Comparison of ENCODE assay signal across 8 cellular contexts in genomic region chr6:63635165-63635562, GRCh38. TPM values are rescaled to one million over a fixed set of nuclear protein-coding genes. Genes with fewer than 3 reads are reported as not detected.
A peak's percentile ranks its signal among the peaks of the same experiment; 100 is the strongest.
DNase-seq lines count a peak whose midpoint lies in the region; TF ChIP-seq lines count a peak whose summit lies in the region.

No MANE protein-coding gene starts in this region.

- H3K9ac ChIP-seq in endodermal cell (ENCODE audit: extremely low read depth, low read length, poor library complexity, severe bottlenecking) (peak overlapping the region; percentile 57), parathyroid adenoma (peak overlapping the region; percentile 23)

- peaks cover 24% of the 10 kb centered on the region for H3K79me2 ChIP-seq in parathyroid adenoma

- peak overlapping the region; percentile 95 for H3K27ac Mint-ChIP-seq in endodermal cell

- peak overlapping the region; percentile 95 for H3K4me3 Mint-ChIP-seq in endodermal cell

- H3K9me3 ChIP-seq in endodermal cell (ENCODE audit: control insufficient read depth, low read length) (no peaks in the 10 kb centered on the region), parathyroid adenoma (ENCODE audit: control insufficient read depth, low read length) (no peaks in the 10 kb centered on the region)

- 5 to 11% methylated on average over 2 to 3 of the region's 4 CpGs for WGBS in endodermal cell (ENCODE audit: insufficient coverage in 1 of 2, insufficient read length in 1 of 2), 2 experiments

- H3K4me1 ChIP-seq in endodermal cell (ENCODE audit: control insufficient read depth, insufficient read depth, low read length) (peaks cover 10% of the 10 kb centered on the region), parathyroid adenoma (peaks cover 11% of the 10 kb centered on the region)

- H3K27ac ChIP-seq in endodermal cell (ENCODE audit: low read depth, low read length) = peak overlapping the region; percentile 71
- peak overlapping the region; percentile 93 for H3K27ac ChIP-seq in parathyroid adenoma

- H3K4me3 ChIP-seq in GM12864 (ENCODE audit: low read depth, low read length) (peak overlapping the region; percentile 97), endodermal cell (ENCODE audit: low read length) (peak overlapping the region; percentile 98), parathyroid adenoma (ENCODE audit: low read depth, low read length) (peak overlapping the region; percentile 81)

- H3K4me1 Mint-ChIP-seq in endodermal cell = peaks cover 52% of the 10 kb centered on the region

- H3K36me3 ChIP-seq in endodermal cell (ENCODE audit: control insufficient read depth, insufficient read depth, low read length) (no peaks in the 10 kb centered on the region), parathyroid adenoma (ENCODE audit: control insufficient read depth, insufficient read depth, low read length) (no peaks in the 10 kb centered on the region)

- H2AFZ ChIP-seq in parathyroid adenoma = peak overlapping the region; percentile 97

- H3K36me3 Mint-ChIP-seq in endodermal cell (ENCODE audit: low read depth) = no peaks in the 10 kb centered on the region

- TF ChIP-seq CTCF in GM12864 (IDR thresholded peaks at IDR 0.05; ENCODE audit: low read depth, low read length, missing control alignments) (no peak), endodermal cell (conservative IDR thresholded peaks at IDR 0.05) (no peak), parathyroid adenoma (IDR thresholded peaks at IDR 0.05) (no peak)

- POLR2A ChIA-PET in HEK293T (lab: Yijun Ruan, JAX) = interaction anchor here (0.6 to 2.0 kb wide), 16 partner anchors 9 to 157 kb away, joined by 3 to 22 read pairs (median 4); no protein-coding TSS in a partner anchor

- CTCF ChIA-PET in HEK293T (lab: Yijun Ruan, JAX) = interaction anchor here (2.6 kb wide), 1 partner anchor 37 kb away, joined by 16 read pairs; no protein-coding TSS in a partner anchor

- DNase-seq in GM12864 (ENCODE audit: low read depth) = no peak
- DNase-seq in HEK293T (ENCODE audit: extremely low spot score) = peak; percentile 15
- peak; percentile 74 for DNase-seq in OCI-M1 (lab: John Stamatoyannopoulos, UW)
- DNase-seq in endodermal cell = no peak
- DNase-seq in dedifferentiated amniotic fluid mesenchymal stem cell (ENCODE audit: extremely low spot score) = no peak
- no peak for DNase-seq in NCI-H69 (lab: John Stamatoyannopoulos, UW)
- no peak for DNase-seq in A172 (ENCODE audit: low spot score)

- H3K4me2 ChIP-seq in parathyroid adenoma (ENCODE audit: low read length) = peak overlapping the region; percentile 79

- peaks cover 5% of the 10 kb centered on the region for H3K27me3 Mint-ChIP-seq in endodermal cell (ENCODE audit: insufficient read depth)

- peaks cover 8% of the 10 kb centered on the region for H3K27me3 ChIP-seq in endodermal cell (ENCODE audit: control insufficient read depth, insufficient read depth, low read length, poor library complexity, severe bottlenecking)
- no peaks in the 10 kb centered on the region for H3K27me3 ChIP-seq in parathyroid adenoma (ENCODE audit: control insufficient read depth, insufficient read depth, low read length)

- H3K9me3 Mint-ChIP-seq in endodermal cell = no peaks in the 10 kb centered on the region

TF ChIP-seq in HEK293T, 16 proteins besides CTCF, POLR2A, EP300 and RAD21:
- TF ChIP-seq TARDBP (IDR thresholded peaks at IDR 0.05) = no peak
- no peak for TF ChIP-seq FOXK2 (IDR thresholded peaks at IDR 0.05)
- TF ChIP-seq SP1 (IDR thresholded peaks at IDR 0.05) = no peak
- TF ChIP-seq L3MBTL2 (conservative IDR thresholded peaks at IDR 0.05) = peak; percentile 42; the same call in 1 of the 2 replicates
- TF ChIP-seq BHLHE40 (IDR thresholded peaks at IDR 0.05; ENCODE audit: borderline replicate concordance) = no peak
- no peak for TF ChIP-seq SUZ12 (IDR thresholded peaks at IDR 0.05)
- no peak for TF ChIP-seq HDGF (IDR thresholded peaks at IDR 0.05; ENCODE audit: borderline replicate concordance)
TF ChIP-seq in HEK293T: peak in this region for 1.

RNA-seq across cellular contexts. Expression of gene PHF3, which starts 0.4 kb away (rescaled TPM):
- total RNA-seq in endodermal cell = 10 to 100 TPM; 68.2 to 72.5 TPM
- polyA plus RNA-seq in endodermal cell (2013, experiment 1 of 2) = 36.8 TPM
- 36.3 TPM for polyA plus RNA-seq in endodermal cell (2013, experiment 2 of 2)
- total RNA-seq in A172 (2014; rRNA removed; shearing (Covaris generic)) = 33.0 and 41.9 TPM in 2 replicates

Comparison
In these comparisons a context has a peak if more than half of its experiments do, and no peak if none do; other contexts are left out.
1. DNase-seq: peak in HEK293T (single experiment) and OCI-M1 (single experiment); none in GM12864 (single experiment), endodermal cell (single experiment), dedifferentiated amniotic fluid mesenchymal stem cell (single experiment), NCI-H69 (single experiment) and A172 (single experiment).
2. Peak in every context shown above with its lines, with median percentiles within 50 percentile points of each other: H3K4me3 ChIP-seq.